ENCODE assay signal across 24 cellular contexts in the genomic region with DNA sequence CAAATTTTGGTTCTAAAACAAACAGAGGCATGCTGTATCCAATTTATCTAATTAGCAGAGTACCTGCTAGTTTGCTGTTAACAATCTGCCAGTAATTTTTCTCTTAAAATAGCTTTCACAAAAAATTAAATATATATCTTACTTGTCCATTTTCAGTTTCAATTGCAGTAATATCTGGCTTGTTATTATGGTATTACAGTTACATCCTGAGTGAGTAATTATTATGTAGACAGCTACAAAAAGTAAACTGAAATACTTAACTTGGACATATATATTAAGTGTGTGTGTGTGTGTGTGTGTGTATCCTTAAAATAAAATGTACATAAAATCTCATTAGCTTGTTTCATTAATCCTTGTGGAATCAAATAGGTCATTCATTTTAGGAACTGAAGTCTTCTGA.
"Had no signal": no experiment of that assay in that cellular context is flagged by ENCODE, and none has a peak within 500 bp of the region (broad histone marks: within the 10 kb centered on the region; RNA-seq: fewer than 3 reads in every experiment).

No MANE protein-coding gene starts in this region.

- DNase-seq: colonic mucosa; cortex of kidney; effector CD8-positive, alpha-beta T cell; effector memory CD8-positive, alpha-beta T cell; endodermal cell; erythroblast; esophagus squamous epithelium; foreskin fibroblast; foreskin melanocyte; gastrocnemius medialis; glutamatergic neuron; head of caudate nucleus; heart right ventricle; hippocampal formation; left cardiac atrium; left lung; left ventricle myocardium superior; lower lobe of right lung; mesenchymal stem cell; midbrain; naive thymus-derived CD4-positive, alpha-beta T cell had no signal

- H3K36me3 Mint-ChIP-seq: naive thymus-derived CD4-positive, alpha-beta T cell had no signal

- H3K4me3 Mint-ChIP-seq: dendritic cell treated with granulocyte-macrophage colony-stimulating factor and Interleukin-4, amounts not matched to agents 40 ng/mL and 50 ng/mL, for 4 days; effector memory CD8-positive, alpha-beta T cell; endodermal cell; naive thymus-derived CD4-positive, alpha-beta T cell had no signal

- H3K4me1 ChIP-seq: colonic mucosa, esophagus squamous epithelium, gastrocnemius medialis, heart right ventricle, left lung, lower lobe of right lung had no signal

- ATAC-seq: effector memory CD8-positive, alpha-beta T cell; esophagus mucosa; gastrocnemius medialis; heart right ventricle; left cardiac atrium; left lung; left ventricle myocardium superior; lower lobe of right lung; naive thymus-derived CD4-positive, alpha-beta T cell had no signal

- H3K27ac Mint-ChIP-seq: dendritic cell treated with granulocyte-macrophage colony-stimulating factor and Interleukin-4, amounts not matched to agents 40 ng/mL and 50 ng/mL, for 4 days; effector memory CD8-positive, alpha-beta T cell; naive thymus-derived CD4-positive, alpha-beta T cell had no signal

- H3K9me3 Mint-ChIP-seq: endodermal cell had no signal

- H3K27me3 ChIP-seq: colonic mucosa, esophagus squamous epithelium, gastrocnemius medialis, heart right ventricle, left lung had no signal

- H3K27ac ChIP-seq: colonic mucosa, epithelial cell of prostate, esophagus squamous epithelium, gastrocnemius medialis, heart right ventricle, left lung, lower lobe of right lung had no signal

- H3K9me3 ChIP-seq: colonic mucosa, esophagus squamous epithelium, gastrocnemius medialis, heart right ventricle, left lung, lower lobe of right lung had no signal

- H3K4me1 Mint-ChIP-seq: naive thymus-derived CD4-positive, alpha-beta T cell had no signal

- H3K27me3 Mint-ChIP-seq: dendritic cell treated with granulocyte-macrophage colony-stimulating factor and Interleukin-4, amounts not matched to agents 40 ng/mL and 50 ng/mL, for 4 days; effector memory CD8-positive, alpha-beta T cell; naive thymus-derived CD4-positive, alpha-beta T cell had no signal

- H3K36me3 ChIP-seq: colonic mucosa, esophagus squamous epithelium, gastrocnemius medialis, heart right ventricle, left lung, lower lobe of right lung had no signal

- H3K4me3 ChIP-seq: colonic mucosa, esophagus squamous epithelium, gastrocnemius medialis, heart right ventricle, left lung, lower lobe of right lung had no signal
